Comparison of ENCODE assay signal across 13 cellular contexts in genomic region chr11:100878474-100878873, GRCh38.
DNase-seq lines count a peak whose midpoint lies in the region; ATAC-seq lines count a peak whose summit lies in the region.
"Had no signal": no experiment of that assay in that cellular context is flagged by ENCODE, and none has a peak within 500 bp of the region (broad histone marks: within the 10 kb centered on the region; RNA-seq: fewer than 3 reads in every experiment).

No MANE protein-coding gene starts in this region.

- ATAC-seq in Right ventricle myocardium superior (ENCODE audit: poor library complexity) (peak; percentile 61), GM18870 (IDR thresholded peaks at IDR 0.05; ENCODE audit: unreplicated experiment) (no peak)
- ATAC-seq: activated naive CD4-positive, alpha-beta T cell treated with anti-CD3 and anti-CD28 coated beads, Interleukin-2, amount 50 U/mL, for 72 hours had no signal

- no peak overlapping the region for H3K9ac ChIP-seq in BLaER1 treated with 17β-estradiol and CSF1 and Interleukin-3, amounts not matched to agents 10 nM and 100 nM

- H3K27me3 ChIP-seq in BLaER1 treated with 17β-estradiol and CSF1 and Interleukin-3, amounts not matched to agents 10 nM and 100 nM, result no peaks in the 10 kb centered on the region

- peaks cover 7 to 23% (median 18%) of the 10 kb centered on the region in 10 experiments; a peak in 18 of 20 replicates for H3K4me1 ChIP-seq in BLaER1 treated with 17β-estradiol and CSF1 and Interleukin-3, amounts not matched to agents 10 nM and 100 nM

- no peaks in the 10 kb centered on the region for H4K20me1 ChIP-seq in BLaER1 treated with 17β-estradiol and CSF1 and Interleukin-3, amounts not matched to agents 10 nM and 100 nM

- peak; percentile 37 for DNase-seq in amniotic epithelial cell (ENCODE audit: low read depth)
- DNase-seq in Right ventricle myocardium superior, result no peak
- peak; percentile 96 for DNase-seq in skeletal muscle cell (ENCODE audit: low read depth)
- no peak for DNase-seq in DMS114 treated with DMSO at 0.1 percent for 48 hours (lab: John Stamatoyannopoulos, UW; ENCODE audit: unreplicated experiment)
- DNase-seq in SHP77 (lab: John Stamatoyannopoulos, UW), result no peak
- no peak for DNase-seq in SW 1271 (lab: John Stamatoyannopoulos, UW)
- DNase-seq: activated T-cell treated with anti-CD3 and anti-CD28 coated beads, Interleukin-2, amount 50 U/mL, for 24 hours; Karpas-422; NCI-H510A had no signal

- H3K4me2 ChIP-seq in BLaER1 treated with 17β-estradiol and CSF1 and Interleukin-3, amounts not matched to agents 10 nM and 100 nM, result peak overlapping the region in 8 of 11 experiments; percentile 32 to 53 (median 46); a peak in 15 of 22 replicates

- peaks cover 6 to 21% (median 15%) of the 10 kb centered on the region in 11 experiments; a peak in 14 of 22 replicates for H3K9me3 ChIP-seq in BLaER1 treated with 17β-estradiol and CSF1 and Interleukin-3, amounts not matched to agents 10 nM and 100 nM (replicated peaks in 1 of 11)

- no peak overlapping the region for H3K4me3 ChIP-seq in BLaER1 treated with 17β-estradiol and CSF1 and Interleukin-3, amounts not matched to agents 10 nM and 100 nM
- H3K4me3 ChIP-seq in skeletal muscle cell (ENCODE audit: low read depth, low read length), result no peak overlapping the region
- H3K4me3 ChIP-seq: SK-N-MC had no signal

- H3K27ac ChIP-seq in BLaER1 treated with 17β-estradiol and CSF1 and Interleukin-3, amounts not matched to agents 10 nM and 100 nM, result peak overlapping the region in 3 of 11 experiments; percentile 22 to 37 (median 31); a peak in 3 of 22 replicates
- H3K27ac ChIP-seq: SK-N-MC had no signal

- H3K36me3 ChIP-seq in BLaER1 treated with 17β-estradiol and CSF1 and Interleukin-3, amounts not matched to agents 10 nM and 100 nM, result peaks cover 0 to 4% (median 0%) of the 10 kb centered on the region in 11 experiments; a peak in 1 of 22 replicates

- intact Hi-C loops in Right ventricle myocardium superior (cut with DNase I), result no loop called here

Comparison
In these comparisons a context has a peak if more than half of its experiments do, and no peak if none do; other contexts are left out.
1. DNase-seq: peak in amniotic epithelial cell (single experiment) and skeletal muscle cell (single experiment); none in Right ventricle myocardium superior (single experiment), DMS114 treated with DMSO at 0.1 percent for 48 hours (single experiment), SHP77 (0 of 2) and SW 1271 (0 of 2).